1 cellular context compared by ENCODE assay signal in the genomic region with DNA sequence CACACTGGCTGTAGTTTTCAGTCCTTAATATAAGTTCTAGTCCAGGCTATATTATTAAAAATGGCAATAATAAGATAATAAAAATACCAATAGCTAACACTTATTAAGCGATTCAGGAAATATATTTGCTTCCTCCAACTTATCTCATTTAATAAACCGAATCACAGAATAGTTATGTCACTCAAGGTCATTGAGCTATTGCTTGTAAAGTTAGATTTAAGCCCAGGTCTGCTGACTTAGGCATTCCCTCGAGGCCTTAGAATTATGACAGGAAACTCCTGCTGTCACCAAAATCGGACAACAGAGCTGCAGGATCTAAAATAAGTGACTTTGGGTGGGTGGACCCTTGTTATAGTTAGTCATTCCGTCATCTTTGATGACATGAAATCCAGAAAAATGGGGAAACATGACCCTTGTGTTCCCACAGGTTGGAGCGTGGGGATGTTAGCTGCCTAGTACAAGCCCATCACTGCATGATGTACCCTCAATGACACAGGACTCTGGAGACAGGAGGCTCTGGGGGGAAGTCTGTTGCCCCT.
TF ChIP-seq lines count a peak whose summit lies in the region.

No MANE protein-coding gene starts in this region.

TF ChIP-seq in HepG2, 621 proteins besides CTCF, POLR2A, EP300 and RAD21 (continued from another document and continues in another):
- TF ChIP-seq, protein P1, sequence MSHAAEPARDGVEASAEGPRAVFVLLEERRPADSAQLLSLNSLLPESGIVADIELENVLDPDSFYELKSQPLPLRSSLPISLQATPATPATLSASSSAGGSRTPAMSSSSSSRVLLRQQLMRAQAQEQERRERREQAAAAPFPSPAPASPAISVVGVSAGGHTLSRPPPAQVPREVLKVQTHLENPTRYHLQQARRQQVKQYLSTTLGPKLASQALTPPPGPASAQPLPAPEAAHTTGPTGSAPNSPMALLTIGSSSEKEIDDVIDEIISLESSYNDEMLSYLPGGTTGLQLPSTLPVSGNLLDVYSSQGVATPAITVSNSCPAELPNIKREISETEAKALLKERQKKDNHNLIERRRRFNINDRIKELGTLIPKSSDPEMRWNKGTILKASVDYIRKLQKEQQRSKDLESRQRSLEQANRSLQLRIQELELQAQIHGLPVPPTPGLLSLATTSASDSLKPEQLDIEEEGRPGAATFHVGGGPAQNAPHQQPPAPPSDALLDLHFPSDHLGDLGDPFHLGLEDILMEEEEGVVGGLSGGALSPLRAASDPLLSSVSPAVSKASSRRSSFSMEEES (CRISPR knock-in tag; IDR thresholded peaks at IDR 0.05): no peak
- TF ChIP-seq ZBTB26 (CRISPR knock-in tag; IDR thresholded peaks at IDR 0.05; ENCODE audit: borderline replicate concordance) (no peak), ZBTB37 (CRISPR knock-in tag; IDR thresholded peaks at IDR 0.05) (no peak), NFKB2 (CRISPR knock-in tag; IDR thresholded peaks at IDR 0.05; ENCODE audit: borderline replicate concordance) (no peak), PHF20 (CRISPR knock-in tag; IDR thresholded peaks at IDR 0.05) (no peak), SUZ12 (IDR thresholded peaks at IDR 0.05; ENCODE audit: low read depth, low read length) (no peak), ZSCAN22 (CRISPR knock-in tag; IDR thresholded peaks at IDR 0.05) (no peak), ZNF724P (CRISPR knock-in tag; IDR thresholded peaks at IDR 0.05; ENCODE audit: borderline replicate concordance) (no peak), ZNF10 (CRISPR knock-in tag; IDR thresholded peaks at IDR 0.05; ENCODE audit: borderline replicate concordance, low read depth) (no peak), ZBTB39 (CRISPR knock-in tag; IDR thresholded peaks at IDR 0.05) (no peak), ELF1 (CRISPR knock-in tag; IDR thresholded peaks at IDR 0.05) (no peak), SMC3 (IDR thresholded peaks at IDR 0.05; ENCODE audit: low read length) (no peak), ZFP36L2 (CRISPR knock-in tag; IDR thresholded peaks at IDR 0.05) (no peak), POLR2G (IDR thresholded peaks at IDR 0.05; ENCODE audit: low read depth, low read length) (peak; percentile 57), ZNF800 (CRISPR knock-in tag; IDR thresholded peaks at IDR 0.05) (peak; percentile 34; the same call in 1 of the 2 replicates), ZC3H13 (CRISPR knock-in tag; IDR thresholded peaks at IDR 0.05) (no peak), ZNF510 (CRISPR knock-in tag; IDR thresholded peaks at IDR 0.05; ENCODE audit: low read depth) (peak; percentile 32; the same call in 1 of the 2 replicates), NR2F1 (CRISPR knock-in tag; IDR thresholded peaks at IDR 0.05) (no peak), THAP11 (CRISPR knock-in tag; IDR thresholded peaks at IDR 0.05) (peak; percentile 3; the same call in 1 of the 2 replicates), PRDM15 (CRISPR knock-in tag; IDR thresholded peaks at IDR 0.05) (peak; percentile 12; the same call in 1 of the 2 replicates), ELF4 (CRISPR knock-in tag; IDR thresholded peaks at IDR 0.05; ENCODE audit: borderline replicate concordance) (no peak), ISL2 (CRISPR knock-in tag; IDR thresholded peaks at IDR 0.05) (0 out of 2 replicates have a peak, but pooled peaks have one; percentile 8), ARNTL (CRISPR knock-in tag; IDR thresholded peaks at IDR 0.05) (no peak), NFYC (CRISPR knock-in tag; IDR thresholded peaks at IDR 0.05) (no peak), RBM22 (optimal IDR thresholded peaks at IDR 0.05; ENCODE audit: low read length) (peak; percentile 61), ZC3H4 (CRISPR knock-in tag; IDR thresholded peaks at IDR 0.05; ENCODE audit: borderline replicate concordance) (no peak), NR2C2 (CRISPR knock-in tag; IDR thresholded peaks at IDR 0.05; ENCODE audit: borderline replicate concordance) (no peak), NFIB (CRISPR knock-in tag; IDR thresholded peaks at IDR 0.05; ENCODE audit: borderline replicate concordance) (no peak), STAT6 (CRISPR knock-in tag; IDR thresholded peaks at IDR 0.05; ENCODE audit: borderline replicate concordance) (no peak), ZNF446 (CRISPR knock-in tag; IDR thresholded peaks at IDR 0.05) (no peak), ZNF431 (CRISPR knock-in tag; IDR thresholded peaks at IDR 0.05; ENCODE audit: borderline replicate concordance, low read depth) (no peak), ZKSCAN8 (CRISPR knock-in tag; IDR thresholded peaks at IDR 0.05; ENCODE audit: borderline replicate concordance) (no peak), KLF9 (CRISPR knock-in tag; IDR thresholded peaks at IDR 0.05; ENCODE audit: low read depth) (no peak), KLF16 (CRISPR knock-in tag; IDR thresholded peaks at IDR 0.05) (0 out of 4 replicates have a peak, but pooled peaks of 1 of the 2 experiments have one; percentile 8), CCAR2 (optimal IDR thresholded peaks at IDR 0.05; ENCODE audit: low read depth, low read length) (no peak), GABPB1 (CRISPR knock-in tag; IDR thresholded peaks at IDR 0.05) (no peak), CREB1 (IDR thresholded peaks at IDR 0.05) (no peak), CREB1 (CRISPR knock-in tag; IDR thresholded peaks at IDR 0.05) (peak; percentile 5; the same call in 1 of the 2 replicates), RFX1 (IDR thresholded peaks at IDR 0.05) (no peak)
- TF ChIP-seq, protein P2, sequence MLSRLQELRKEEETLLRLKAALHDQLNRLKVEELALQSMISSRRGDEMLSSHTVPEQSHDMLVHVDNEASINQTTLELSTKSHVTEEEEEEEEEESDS (CRISPR knock-in tag; IDR thresholded peaks at IDR 0.05; ENCODE audit: borderline replicate concordance): no peak
- TF ChIP-seq, protein P3, sequence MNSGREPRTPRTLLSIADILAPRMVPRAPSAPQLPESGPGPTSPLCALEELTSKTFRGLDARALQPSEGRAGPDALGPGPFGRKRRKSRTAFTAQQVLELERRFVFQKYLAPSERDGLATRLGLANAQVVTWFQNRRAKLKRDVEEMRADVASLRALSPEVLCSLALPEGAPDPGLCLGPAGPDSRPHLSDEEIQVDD (CRISPR knock-in tag; IDR thresholded peaks at IDR 0.05; ENCODE audit: borderline replicate concordance): no peak
- TF ChIP-seq, protein P4, sequence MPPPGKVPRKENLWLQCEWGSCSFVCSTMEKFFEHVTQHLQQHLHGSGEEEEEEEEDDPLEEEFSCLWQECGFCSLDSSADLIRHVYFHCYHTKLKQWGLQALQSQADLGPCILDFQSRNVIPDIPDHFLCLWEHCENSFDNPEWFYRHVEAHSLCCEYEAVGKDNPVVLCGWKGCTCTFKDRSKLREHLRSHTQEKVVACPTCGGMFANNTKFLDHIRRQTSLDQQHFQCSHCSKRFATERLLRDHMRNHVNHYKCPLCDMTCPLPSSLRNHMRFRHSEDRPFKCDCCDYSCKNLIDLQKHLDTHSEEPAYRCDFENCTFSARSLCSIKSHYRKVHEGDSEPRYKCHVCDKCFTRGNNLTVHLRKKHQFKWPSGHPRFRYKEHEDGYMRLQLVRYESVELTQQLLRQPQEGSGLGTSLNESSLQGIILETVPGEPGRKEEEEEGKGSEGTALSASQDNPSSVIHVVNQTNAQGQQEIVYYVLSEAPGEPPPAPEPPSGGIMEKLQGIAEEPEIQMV (CRISPR knock-in tag; IDR thresholded peaks at IDR 0.05; ENCODE audit: low read depth): no peak
